20 cellular contexts compared by ENCODE assay signal in the genomic region with DNA sequence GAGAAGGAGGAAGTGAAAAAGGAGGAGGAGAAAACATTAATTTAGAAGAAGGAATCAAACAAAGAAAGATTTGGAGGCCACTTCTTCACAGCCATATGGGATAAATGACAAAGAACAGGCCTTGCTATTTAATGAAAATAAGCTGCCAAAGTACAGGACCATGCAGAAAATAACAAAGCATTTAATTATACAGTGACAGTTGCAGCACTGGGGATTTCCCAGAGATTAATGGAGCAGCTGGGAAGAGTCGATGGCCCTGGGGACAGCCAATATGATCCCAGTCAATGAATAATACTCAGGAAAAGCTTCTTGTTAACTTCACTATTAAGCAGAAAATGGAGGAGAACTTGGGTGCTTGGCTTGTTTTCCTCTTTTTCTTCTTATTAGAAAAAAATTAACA. TPM values are rescaled to one million over a fixed set of nuclear protein-coding genes. Genes with fewer than 3 reads are reported as not detected.
DNase-seq lines count a peak whose midpoint lies in the region; ATAC-seq lines count a peak whose summit lies in the region.
"Had no signal": no experiment of that assay in that cellular context is flagged by ENCODE, and none has a peak within 500 bp of the region (broad histone marks: within the 10 kb centered on the region; RNA-seq: fewer than 3 reads in every experiment).

No MANE protein-coding gene starts in this region.

- H3K4me3 ChIP-seq in SJCRH30 (no peak overlapping the region), stomach smooth muscle (ENCODE audit: low read length in 2 of 2) (no peak overlapping the region)
- H3K4me3 ChIP-seq: A549, lower lobe of right lung had no signal

- intact Hi-C loops in left colon (cut with DNase I, micrococcal nuclease), result no loop called here

- H3K27me3 ChIP-seq in SJCRH30, result no peaks in the 10 kb centered on the region
- no peaks in the 10 kb centered on the region for H3K27me3 ChIP-seq in stomach smooth muscle (ENCODE audit: control insufficient read depth in 1 of 2, insufficient read depth in 2 of 2, low read length in 2 of 2)

- H3K36me3 ChIP-seq in SJCRH30, result no peaks in the 10 kb centered on the region
- no peaks in the 10 kb centered on the region for H3K36me3 ChIP-seq in stomach smooth muscle (ENCODE audit: control insufficient read depth in 2 of 2, insufficient read depth in 2 of 2, low read length in 2 of 2)
- H3K36me3 ChIP-seq: lower lobe of right lung had no signal

- H3K4me1 ChIP-seq in SJCRH30, result 0 out of 2 replicates have a peak, but pooled peaks cover 6% of the 10 kb centered on the region
- peaks cover 7% of the 10 kb centered on the region for H3K4me1 ChIP-seq in stomach smooth muscle (ENCODE audit: control insufficient read depth, insufficient read depth, low read length)
- H3K4me1 ChIP-seq: A549, lower lobe of right lung had no signal

- peak; percentile 23 for DNase-seq in NCI-H1105 treated with DMSO at 0.1 percent for 48 hours (lab: John Stamatoyannopoulos, UW)
- no peak for DNase-seq in NCI-H1105 (lab: John Stamatoyannopoulos, UW)
- peak; percentile 8 to 20 for DNase-seq in SJCRH30
- DNase-seq in kidney tubule cell (ENCODE audit: low spot score), result peak; percentile 35
- no peak for DNase-seq in amniotic stem cell (lab: John Stamatoyannopoulos, UW)
- no peak for DNase-seq in left colon
- DNase-seq: activated CD8-positive, alpha-beta memory T cell treated with anti-CD3 and anti-CD28 coated beads, Interleukin-2, amount 10 ng/mL, durations not matched to agents 7 days and 5 days; activated naive CD4-positive, alpha-beta T cell treated with Interleukin-2 at 50 U/mL for 16 hours; CD8-positive, alpha-beta T cell; GDM1; HCEC 1CT; IMR-90; lower lobe of right lung; NCI-H345; stimulated activated naive CD8-positive, alpha-beta T cell treated with anti-CD3 and anti-CD28 coated beads, Interleukin-15, Interleukin-2, amounts not matched to agents 100 U/mL and 50 U/mL, for 24 hours had no signal

- H3K9ac ChIP-seq in stomach smooth muscle (ENCODE audit: low read length in 2 of 2), result no peak overlapping the region

- H3K9me3 ChIP-seq in SJCRH30 (replicated peaks), result no peaks in the 10 kb centered on the region
- no peaks in the 10 kb centered on the region for H3K9me3 ChIP-seq in stomach smooth muscle (ENCODE audit: control insufficient read depth in 2 of 2, low read length in 2 of 2)
- H3K9me3 ChIP-seq: A549, lower lobe of right lung had no signal

- ATAC-seq in left colon, result no peak
- no peak for ATAC-seq in HG02678 (IDR thresholded peaks at IDR 0.05; ENCODE audit: unreplicated experiment)
- ATAC-seq: A549; activated CD4-positive, CD25-positive, alpha-beta regulatory T cell treated with anti-CD3 and anti-CD28 coated beads, Interleukin-2, amount 50 U/mL, for 24 hours; activated CD8-positive, alpha-beta memory T cell treated with anti-CD3 and anti-CD28 coated beads, Interleukin-2, amount 10 ng/mL, durations not matched to agents 7 days and 5 days; CD8-positive, alpha-beta T cell; lower lobe of right lung; natural killer cell treated with Interleukin-12 subunit alpha and Interleukin-12 subunit beta and Interleukin-15 and Interleukin-18, amount 100 ng/mL, for 72 hours; stimulated activated naive CD8-positive, alpha-beta T cell treated with anti-CD3 and anti-CD28 coated beads, Interleukin-15, Interleukin-2, amounts not matched to agents 100 U/mL and 50 U/mL, for 24 hours had no signal

- no peak overlapping the region for H3K27ac ChIP-seq in SJCRH30
- H3K27ac ChIP-seq in stomach smooth muscle (ENCODE audit: low read length), result peak overlapping the region; percentile 58
- H3K27ac ChIP-seq: A549, lower lobe of right lung had no signal

RNA-seq across cellular contexts. Expression of a gene that starts 34.6 kb away (rescaled TPM):
- not detected in 2 replicates for total RNA-seq in SJCRH30 (2014; rRNA removed; shearing (Covaris generic))
- 1 to 10 TPM in 1 of 2 donors, under 1 TPM in 1; 0.85 to 4.1 TPM for total RNA-seq in left colon
- total RNA-seq: activated CD8-positive, alpha-beta memory T cell treated with anti-CD3 and anti-CD28 coated beads, Interleukin-2, amount 10 ng/mL, durations not matched to agents 7 days and 5 days; CD8-positive, alpha-beta T cell; IMR-90; natural killer cell treated with Interleukin-12 subunit alpha and Interleukin-12 subunit beta and Interleukin-15 and Interleukin-18, amount 100 ng/mL, for 72 hours had no signal

Comparison
In these comparisons a context has a peak if more than half of its experiments do, and no peak if none do; other contexts are left out.
1. DNase-seq: peak in NCI-H1105 treated with DMSO at 0.1 percent for 48 hours (single experiment), SJCRH30 (2 of 2) and kidney tubule cell (single experiment); none in NCI-H1105 (single experiment), amniotic stem cell (single experiment) and left colon (0 of 2).